ENCODE assay signal across 23 cellular contexts in genomic region chr12:6208140-6208539, GRCh38. TPM values are rescaled to one million over a fixed set of nuclear protein-coding genes. Genes with fewer than 3 reads are reported as not detected.
DNase-seq lines count a peak whose midpoint lies in the region; ATAC-seq, FAIRE-seq and TF ChIP-seq lines count a peak whose summit lies in the region.
"Had no signal": no experiment of that assay in that cellular context is flagged by ENCODE, and none has a peak within 500 bp of the region (broad histone marks: within the 10 kb centered on the region; RNA-seq: fewer than 3 reads in every experiment).

No MANE protein-coding gene starts in this region.

- peaks cover 7% of the 10 kb centered on the region for H3K36me3 Mint-ChIP-seq in memory B cell
- H3K36me3 Mint-ChIP-seq: activated naive CD4-positive, alpha-beta T cell treated with anti-CD3 and anti-CD28 coated beads, Interleukin-2, amount 10 ng/mL, durations not matched to agents 7 days and 5 days; naive B cell had no signal

- H3K4me1 ChIP-seq in BLaER1 treated with 17β-estradiol and CSF1 and Interleukin-3, amounts not matched to agents 10 nM and 100 nM = peaks cover 100% of the 10 kb centered on the region in 10 experiments
- H3K4me1 ChIP-seq in H1 (replicated peaks in 1 of 4; ENCODE audit: control insufficient read depth in 3 of 4, insufficient read depth in 4 of 4, low read length in 3 of 4) (peaks cover 24 to 42% (median 36%) of the 10 kb centered on the region in 4 experiments), suprapubic skin (peaks cover 100% of the 10 kb centered on the region)

- no peak overlapping the region for H3K23ac ChIP-seq in H1 (ENCODE audit: insufficient read length)

- H3K27ac ChIP-seq in BLaER1 treated with 17β-estradiol and CSF1 and Interleukin-3, amounts not matched to agents 10 nM and 100 nM = peak overlapping the region in 10 of 11 experiments; percentile 15 to 98 (median 94); a peak in 19 of 22 replicates
- H3K27ac ChIP-seq in H1 (ENCODE audit: low read depth, low read length) (no peak overlapping the region), suprapubic skin (peak overlapping the region; percentile 99)
- H3K27ac ChIP-seq: ovary had no signal

- peaks cover 0 to 100% (median 22%) of the 10 kb centered on the region in 11 experiments; a peak in 11 of 22 replicates for H4K20me1 ChIP-seq in BLaER1 treated with 17β-estradiol and CSF1 and Interleukin-3, amounts not matched to agents 10 nM and 100 nM
- peaks cover 0 to 3% of the 10 kb centered on the region in 2 experiments for H4K20me1 ChIP-seq in H1 (replicated peaks in 1 of 2; ENCODE audit: control insufficient read depth in 1 of 2, insufficient read depth in 2 of 2, low read length in 2 of 2)

- peak overlapping the region; percentile 17 for H3K4me3 Mint-ChIP-seq in memory B cell
- H3K4me3 Mint-ChIP-seq: activated naive CD4-positive, alpha-beta T cell treated with anti-CD3 and anti-CD28 coated beads, Interleukin-2, amount 10 ng/mL, durations not matched to agents 7 days and 5 days; naive B cell had no signal

- H3K9ac ChIP-seq in BLaER1 treated with 17β-estradiol and CSF1 and Interleukin-3, amounts not matched to agents 10 nM and 100 nM = peak overlapping the region in 10 of 11 experiments; percentile 23 to 98 (median 96); a peak in 14 of 22 replicates
- no peak overlapping the region for H3K9ac ChIP-seq in H1 (replicated peaks in 1 of 4; ENCODE audit: extremely low read depth in 1 of 4, low read depth in 3 of 4, low read length in 3 of 4)

- no peak for TF ChIP-seq RAD21 in H1 (IDR thresholded peaks at IDR 0.05 in 1 of 2, conservative IDR thresholded peaks at IDR 0.05 in 1 of 2; ENCODE audit: low read depth in 2 of 2, low read length in 2 of 2)

- no peak overlapping the region for H3K4ac ChIP-seq in H1 (replicated peaks; ENCODE audit: insufficient read length, low read depth, low read length)

- TF ChIP-seq POLR2A in H1 (IDR thresholded peaks at IDR 0.05; ENCODE audit: control extremely low read depth in 1 of 2, low read depth in 2 of 2, low read length in 2 of 2) (no peak), suprapubic skin (IDR thresholded peaks at IDR 0.05) (no peak)

- no peak for ATAC-seq in memory B cell (ENCODE audit: low read depth)
- no peak for ATAC-seq in HG02642 (IDR thresholded peaks at IDR 0.05; ENCODE audit: poor library complexity, unreplicated experiment)
- ATAC-seq in GM21381 (IDR thresholded peaks at IDR 0.05; ENCODE audit: unreplicated experiment) = no peak

- TF ChIP-seq EP300 in H1 (IDR thresholded peaks at IDR 0.05; ENCODE audit: borderline replicate concordance in 1 of 2, low read depth in 2 of 2, low read length in 2 of 2) (no peak), suprapubic skin (IDR thresholded peaks at IDR 0.05) (no peak)

- CTCF ChIA-PET in H1 (lab: Charles Lee; ENCODE audit: partially characterized antibody) = interaction anchor here (0.7 to 26.9 kb wide), 11 partner anchors 10 to 143 kb away, joined by 3 to 433 read pairs (median 4); no protein-coding TSS in a partner anchor

- POLR2A ChIA-PET in H1 (lab: Charles Lee; ENCODE audit: partially characterized antibody) = interaction anchor here (1.5 to 12.4 kb wide), 4 partner anchors 5 to 19 kb away, joined by 3 to 203 read pairs (median 104); partner anchors contain the start of gene CD9

- no peaks in the 10 kb centered on the region for H3K27me3 ChIP-seq in BLaER1 treated with 17β-estradiol and CSF1 and Interleukin-3, amounts not matched to agents 10 nM and 100 nM
- H3K27me3 ChIP-seq in H1 (replicated peaks in 1 of 4; ENCODE audit: control insufficient read depth in 3 of 4, extremely low read depth in 1 of 4, insufficient read depth in 3 of 4, low read length in 3 of 4) (no peaks in the 10 kb centered on the region), suprapubic skin (no peaks in the 10 kb centered on the region)
- H3K27me3 ChIP-seq: ovary had no signal

- H2BK120ac ChIP-seq in H1 (replicated peaks; ENCODE audit: low read depth, low read length) = no peak overlapping the region

- no peak overlapping the region for H2BK20ac ChIP-seq in H1 (ENCODE audit: low read length)

- peaks cover 2% of the 10 kb centered on the region for H3K27me3 Mint-ChIP-seq in memory B cell

- WGBS in H1 (ENCODE audit: extremely low coverage in 1 of 2, insufficient coverage in 1 of 2, insufficient read length in 1 of 2, insufficient replicate concordance in 2 of 2, low coverage in 1 of 2, low lambda C conversion rate in 2 of 2, missing lambda C conversion rate in 1 of 2), 2 experiments = 89% methylated on average over 2 of the region's 6 CpGs; no CpG with 5 or more reads in 1 of the 2 experiments
- WGBS in suprapubic skin = 45% methylated on average over 6 of the region's 6 CpGs

- H3K56ac ChIP-seq in H1 (replicated peaks; ENCODE audit: insufficient read length, low read depth, low read length) = no peak overlapping the region

- H3K36me3 ChIP-seq in BLaER1 treated with 17β-estradiol and CSF1 and Interleukin-3, amounts not matched to agents 10 nM and 100 nM = peaks cover 48 to 95% (median 70%) of the 10 kb centered on the region in 11 experiments
- no peaks in the 10 kb centered on the region for H3K36me3 ChIP-seq in H1 (ENCODE audit: control insufficient read depth in 2 of 4, insufficient read depth in 4 of 4, low read length in 3 of 4)
- H3K36me3 ChIP-seq in suprapubic skin = peaks cover 8% of the 10 kb centered on the region
- H3K36me3 ChIP-seq: ovary had no signal

- no peak overlapping the region for H4K5ac ChIP-seq in H1 (ENCODE audit: insufficient read length, low read depth, low read length)

- no peak overlapping the region for H4K91ac ChIP-seq in H1 (replicated peaks; ENCODE audit: insufficient read length, low read length)

- H3K4me3 ChIP-seq in BLaER1 treated with 17β-estradiol and CSF1 and Interleukin-3, amounts not matched to agents 10 nM and 100 nM = peak overlapping the region in 1 of 10 experiments; percentile 97; a peak in 1 of 20 replicates
- H3K4me3 ChIP-seq in H1 (ENCODE audit: extremely low read depth in 1 of 4, insufficient read depth in 2 of 4, low read depth in 3 of 4, low read length in 4 of 4) (no peak overlapping the region), suprapubic skin (no peak overlapping the region)
- H3K4me3 ChIP-seq: ovary had no signal

- H2AFZ ChIP-seq in H1 (ENCODE audit: low read length) = no peak overlapping the region

- H3K4me2 ChIP-seq in BLaER1 treated with 17β-estradiol and CSF1 and Interleukin-3, amounts not matched to agents 10 nM and 100 nM = peak overlapping the region; percentile 86 to 100 (median 99)
- no peak overlapping the region for H3K4me2 ChIP-seq in H1 (ENCODE audit: insufficient read depth in 1 of 2, low read depth in 2 of 2, low read length in 2 of 2)

- no peak overlapping the region for H3K27ac Mint-ChIP-seq in memory B cell
- H3K27ac Mint-ChIP-seq: activated naive CD4-positive, alpha-beta T cell treated with anti-CD3 and anti-CD28 coated beads, Interleukin-2, amount 10 ng/mL, durations not matched to agents 7 days and 5 days had no signal

- H3K79me2 ChIP-seq in H1 (ENCODE audit: control insufficient read depth in 1 of 2, insufficient read depth in 2 of 2, low read length in 2 of 2) = peaks cover 6 to 78% of the 10 kb centered on the region in 2 experiments; a peak in 3 of 4 replicates

- DNase-seq in H1 (ENCODE audit: low read depth in 1 of 2, low spot score in 2 of 2) (no peak), memory B cell (ENCODE audit: low spot score in 2 of 2) (no peak), suprapubic skin (ENCODE audit: low spot score in 2 of 2) (no peak), NCI-H1436 (lab: John Stamatoyannopoulos, UW) (no peak), occipital lobe (lab: John Stamatoyannopoulos, UW) (no peak)
- DNase-seq: activated CD4-positive, alpha-beta T cell treated with anti-CD3 and anti-CD28 coated beads for 1 hour; activated naive CD4-positive, alpha-beta T cell treated with anti-CD3 and anti-CD28 coated beads, Interleukin-2, amount 10 ng/mL, durations not matched to agents 7 days and 5 days; activated T-cell treated with anti-CD3 and anti-CD28 coated beads, Interleukin-2, amount 50 U/mL, for 48 hours; GOT3; Karpas-422; mammary epithelial cell; naive B cell; NCI-H1092; NCI-H2029 treated with DMSO at 0.1 percent for 48 hours; NCI-H345; OCI-M1; ovary; SHP77 treated with DMSO at 0.1 percent for 48 hours had no signal

- no peak overlapping the region for H3K18ac ChIP-seq in H1 (ENCODE audit: extremely low read depth, low read length)

- no peak for FAIRE-seq in H1 (lab: Jason Lieb, UNC)
- FAIRE-seq: frontal cortex, islet of Langerhans had no signal

- no peak overlapping the region for H2BK15ac ChIP-seq in H1 (ENCODE audit: low read length)

- H3K9me3 ChIP-seq in BLaER1 treated with 17β-estradiol and CSF1 and Interleukin-3, amounts not matched to agents 10 nM and 100 nM (replicated peaks in 1 of 11) = no peaks in the 10 kb centered on the region
- no peaks in the 10 kb centered on the region for H3K9me3 ChIP-seq in H1 (ENCODE audit: insufficient read depth in 2 of 2, low read depth in 1 of 2, low read length in 1 of 2)
- no peaks in the 10 kb centered on the region for H3K9me3 ChIP-seq in suprapubic skin
- H3K9me3 ChIP-seq: ovary had no signal

- TF ChIP-seq CTCF in H1 (IDR thresholded peaks at IDR 0.05; ENCODE audit: control extremely low read depth in 1 of 3, insufficient read depth in 1 of 3, low read depth in 1 of 3, low read length in 3 of 3) (no peak), suprapubic skin (IDR thresholded peaks at IDR 0.05) (no peak)

- no peak overlapping the region for H4K8ac ChIP-seq in H1 (ENCODE audit: extremely low read depth, insufficient read depth, low read length)

- no peak overlapping the region for H2BK5ac ChIP-seq in H1 (ENCODE audit: low read depth, low read length)

- no peaks in the 10 kb centered on the region for H3K9me3 Mint-ChIP-seq in memory B cell
- H3K9me3 Mint-ChIP-seq: activated naive CD4-positive, alpha-beta T cell treated with anti-CD3 and anti-CD28 coated beads, Interleukin-2, amount 10 ng/mL, durations not matched to agents 7 days and 5 days; naive B cell had no signal

- H2BK12ac ChIP-seq in H1 (ENCODE audit: low read depth, low read length) = no peak overlapping the region

- no peak overlapping the region for H3K14ac ChIP-seq in H1 (ENCODE audit: insufficient read length)

- peaks cover 12% of the 10 kb centered on the region; the same call in 1 of the 2 replicates for H3K79me1 ChIP-seq in H1 (ENCODE audit: low read depth, low read length)

- peaks cover 36% of the 10 kb centered on the region for H3K4me1 Mint-ChIP-seq in memory B cell

- no peaks in the 10 kb centered on the region for H3K23me2 ChIP-seq in H1 (ENCODE audit: low read depth, low read length)

- 0 out of 2 replicates have a peak overlapping the region, but pooled peaks have one; percentile 60 for H2AK5ac ChIP-seq in H1 (ENCODE audit: low read depth, low read length)

RNA-seq across cellular contexts. Expression of gene CD9, which starts 7.9 kb away (rescaled TPM):
- 164 and 168 TPM in 2 replicates for total RNA-seq in H1 (2021; fragmentation: NEBNext Ultra II Directional; extraction: Animal tissue kit (Norgen Biotek cat#: 25700))
- 173 and 319 TPM in 2 replicates for polyA plus RNA-seq in H1 (2011; rRNA removed)
- 270 TPM for polyA plus RNA-seq in H1 (2011; cell fraction: cytosol; rRNA removed)
- 124 TPM for polyA plus RNA-seq in H1 (2011; cell fraction: nucleus; rRNA removed)
- 202 to 227 TPM (median 219 TPM) in 4 replicates for polyA plus RNA-seq in H1 (2012, experiment 1 of 2)
- polyA plus RNA-seq in H1 (2012, experiment 2 of 2) = 250 TPM
- 461 TPM for polyA plus RNA-seq in H1 (2013, experiment 1 of 2)
- polyA plus RNA-seq in H1 (2013, experiment 2 of 2) = 438 TPM
- polyA minus RNA-seq in H1 (2011; rRNA and poly(A)+ RNA removed) = 187 and 223 TPM in 2 replicates
- polyA minus RNA-seq in H1 (2011; cell fraction: cytosol; rRNA and poly(A)+ RNA removed) = 121 TPM
- polyA minus RNA-seq in H1 (2011; cell fraction: nucleus; rRNA and poly(A)+ RNA removed) = 81.6 TPM
- total RNA-seq in suprapubic skin = 100 to 1,000 TPM; 420 to 548 (median 475) TPM
- 29.5 TPM for total RNA-seq in occipital lobe

Comparison
In these comparisons a context has a peak if more than half of its experiments do, and no peak if none do; other contexts are left out.
1. H3K4me2 ChIP-seq: peak in BLaER1 treated with 17β-estradiol and CSF1 and Interleukin-3, amounts not matched to agents 10 nM and 100 nM (11 of 11); none in H1 (0 of 2).
2. H3K9ac ChIP-seq: peak in BLaER1 treated with 17β-estradiol and CSF1 and Interleukin-3, amounts not matched to agents 10 nM and 100 nM (10 of 11); none in H1 (0 of 4).